8 cellular contexts compared by ENCODE assay signal in the genomic region with DNA sequence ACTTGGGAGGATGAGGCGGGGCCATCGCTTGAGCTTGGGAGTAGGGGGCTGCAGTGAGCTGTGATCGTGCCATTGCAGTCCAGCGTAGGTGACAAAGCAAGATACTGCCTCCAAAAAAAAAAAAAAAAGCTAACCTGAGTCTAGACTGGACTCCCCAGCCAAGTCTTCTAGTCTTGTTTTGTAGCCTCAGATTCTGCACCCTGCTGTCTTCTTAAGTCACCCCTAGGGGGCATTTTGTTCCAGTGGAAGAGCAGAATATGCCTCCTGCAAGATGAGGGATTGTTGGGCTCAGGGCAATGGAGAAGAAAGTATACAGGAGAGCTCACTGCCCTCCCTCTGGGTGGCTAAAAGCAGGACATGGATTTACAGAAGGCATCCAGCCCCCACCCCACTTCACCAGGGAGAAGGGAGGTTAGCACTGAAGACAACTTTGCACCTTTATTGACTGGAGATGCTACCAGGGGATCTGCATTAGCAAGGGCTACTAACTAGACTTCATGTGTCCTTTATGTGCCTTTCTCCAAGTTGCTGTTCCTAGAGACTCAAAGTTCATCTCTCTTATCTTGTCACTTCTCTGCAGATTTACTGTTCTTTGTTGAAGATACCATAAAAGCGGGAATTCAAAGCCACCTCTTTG.
A peak's percentile ranks its signal among the peaks of the same experiment; 100 is the strongest.
DNase-seq lines count a peak whose midpoint lies in the region; ATAC-seq and TF ChIP-seq lines count a peak whose summit lies in the region.

No MANE protein-coding gene starts in this region.

- peaks cover 18% of the 10 kb centered on the region for H3K27me3 Mint-ChIP-seq in memory B cell

- H3K4me3 ChIP-seq in brain microvascular endothelial cell (ENCODE audit: low read depth, low read length) = no peak overlapping the region

- peaks cover 32% of the 10 kb centered on the region for H3K27me3 ChIP-seq in brain microvascular endothelial cell (replicated peaks)

- in situ Hi-C loops in brain microvascular endothelial cell (cut with HindIII; ENCODE audit: low pct_ligation_motif_present, low sequenced_read_pairs) = no loop called here

- no peaks in the 10 kb centered on the region for H3K9me3 Mint-ChIP-seq in memory B cell

- H3K4me3 Mint-ChIP-seq in memory B cell = no peak overlapping the region

- no peak overlapping the region for H3K27ac ChIP-seq in brain microvascular endothelial cell

- ATAC-seq in GM21529 (IDR thresholded peaks at IDR 0.05; ENCODE audit: unreplicated experiment) (peak; percentile 70), memory B cell (ENCODE audit: low read depth) (peak; percentile 38), GM19324 (IDR thresholded peaks at IDR 0.05; ENCODE audit: low FRiP score, unreplicated experiment) (no peak), HG03108 (IDR thresholded peaks at IDR 0.05; ENCODE audit: unreplicated experiment) (no peak)

- no peak overlapping the region for H3K27ac Mint-ChIP-seq in memory B cell

- no peaks in the 10 kb centered on the region for H3K36me3 Mint-ChIP-seq in memory B cell

- DNase-seq in DMS 273 (lab: John Stamatoyannopoulos, UW; ENCODE audit: unreplicated experiment) (peak; percentile 78), NCI-H748 (lab: John Stamatoyannopoulos, UW; ENCODE audit: unreplicated experiment) (peak; percentile 48), brain microvascular endothelial cell (no peak), memory B cell (ENCODE audit: low spot score in 2 of 2) (no peak), superior temporal gyrus (ENCODE audit: extremely low spot score) (no peak)

- H3K36me3 ChIP-seq in brain microvascular endothelial cell (replicated peaks) = no peaks in the 10 kb centered on the region

- TF ChIP-seq CTCF in brain microvascular endothelial cell (IDR thresholded peaks at IDR 0.05; ENCODE audit: low read depth, low read length, missing control alignments) = peak; percentile 64

- no peaks in the 10 kb centered on the region for H3K4me1 Mint-ChIP-seq in memory B cell

Comparison
In these comparisons a context has a peak if more than half of its experiments do, and no peak if none do; other contexts are left out.
1. DNase-seq: peak in DMS 273 (single experiment) and NCI-H748 (single experiment); none in brain microvascular endothelial cell (single experiment), memory B cell (0 of 2) and superior temporal gyrus (single experiment).
2. ATAC-seq: peak in GM21529 (single experiment) and memory B cell (single experiment); none in GM19324 (single experiment) and HG03108 (single experiment).